12 cellular contexts compared by ENCODE assay signal in the genomic region with DNA sequence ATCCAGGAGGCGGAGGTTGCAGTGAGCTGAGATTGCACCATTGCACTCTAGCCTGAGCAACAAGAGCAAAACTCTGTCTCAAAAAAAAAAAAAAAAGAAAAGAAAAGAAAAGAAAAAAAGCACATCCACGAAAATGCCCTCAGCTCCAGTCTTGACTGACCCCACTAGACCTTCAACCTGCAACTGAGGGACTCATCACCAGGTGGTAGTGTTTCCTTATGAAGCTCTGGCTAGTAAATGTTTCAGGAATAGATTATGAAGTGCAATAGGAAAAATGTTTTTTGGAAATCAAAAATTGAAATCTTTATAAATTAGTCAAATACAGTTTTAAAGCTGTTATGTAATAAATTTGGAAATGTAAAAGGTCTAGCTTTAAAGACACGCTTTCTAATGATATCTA. TPM values are rescaled to one million over a fixed set of nuclear protein-coding genes. Genes with fewer than 3 reads are reported as not detected.
A peak's percentile ranks its signal among the peaks of the same experiment; 100 is the strongest.
DNase-seq lines count a peak whose midpoint lies in the region; ATAC-seq, FAIRE-seq and TF ChIP-seq lines count a peak whose summit lies in the region.
"Had no signal": no experiment of that assay in that cellular context is flagged by ENCODE, and none has a peak within 500 bp of the region (broad histone marks: within the 10 kb centered on the region; RNA-seq: fewer than 3 reads in every experiment).

No MANE protein-coding gene starts in this region.

- POLR2A ChIA-PET in AG04450 (lab: Yijun Ruan, JAX), result no interaction called here

- 0 out of 2 replicates have a peak, but pooled peaks have one; percentile 15 for TF ChIP-seq CTCF in AG04450 (IDR thresholded peaks at IDR 0.05; ENCODE audit: low read depth, low read length)
- TF ChIP-seq CTCF in GM23338 (conservative IDR thresholded peaks at IDR 0.05; ENCODE audit: low read depth in 2 of 2), result peak; percentile 68 to 73
- TF ChIP-seq CTCF in RWPE2 (IDR thresholded peaks at IDR 0.05; ENCODE audit: poor library complexity, severe bottlenecking), result peak; percentile 53
- TF ChIP-seq CTCF in keratinocyte (optimal IDR thresholded peaks at IDR 0.05 in 1 of 3, IDR thresholded peaks at IDR 0.05 in 1 of 3, conservative IDR thresholded peaks at IDR 0.05 in 1 of 3; ENCODE audit: extremely low read depth in 1 of 3, insufficient read depth in 2 of 3, low read length in 3 of 3), result peak; percentile 33 to 65 (median 50)

- H3K27ac Mint-ChIP-seq in GM23338 (no peak overlapping the region), immature natural killer cell (no peak overlapping the region)
- H3K27ac Mint-ChIP-seq: activated naive CD4-positive, alpha-beta T cell treated with anti-CD3 and anti-CD28 coated beads, Interleukin-2, amount 50 U/mL, for 24 hours had no signal

- no peak overlapping the region for H2AFZ ChIP-seq in GM23338
- no peak overlapping the region for H2AFZ ChIP-seq in keratinocyte (ENCODE audit: control insufficient read depth, low read length)

- DNase-seq in AG04450 (ENCODE audit: low read depth, low spot score) (no peak), GM23338 (ENCODE audit: low spot score) (peak; percentile 50), RWPE2 (ENCODE audit: low spot score) (no peak), keratinocyte (ENCODE audit: low read depth, low spot score) (no peak), immature natural killer cell (no peak), SHP77 (lab: John Stamatoyannopoulos, UW) (no peak), middle frontal gyrus (ENCODE audit: extremely low spot score, low spot score) (no peak)
- DNase-seq: activated CD4-positive, alpha-beta T cell treated with anti-CD3 and anti-CD28 coated beads, Interleukin-2, amount 50 U/mL, for 1 hour; DMS153; NCI-H1694 treated with DMSO at 0.1 percent for 48 hours had no signal

- ATAC-seq in GM23338 (peak; percentile 68), RWPE2 (ENCODE audit: low read depth) (peak; percentile 56; the same call in 1 of the 3 replicates), HG03025 (IDR thresholded peaks at IDR 0.05; ENCODE audit: low FRiP score, unreplicated experiment) (no peak)

- H4K20me1 ChIP-seq in GM23338 (replicated peaks; ENCODE audit: insufficient read depth) (no peaks in the 10 kb centered on the region), keratinocyte (ENCODE audit: control insufficient read depth, extremely low read depth, insufficient read depth, low read length) (no peaks in the 10 kb centered on the region)

- H3K4me3 Mint-ChIP-seq in GM23338 (no peak overlapping the region), immature natural killer cell (no peak overlapping the region)
- H3K4me3 Mint-ChIP-seq: activated naive CD4-positive, alpha-beta T cell treated with anti-CD3 and anti-CD28 coated beads, Interleukin-2, amount 50 U/mL, for 24 hours had no signal

- H3K79me2 ChIP-seq in GM23338 (replicated peaks; ENCODE audit: insufficient read depth) (no peaks in the 10 kb centered on the region), keratinocyte (ENCODE audit: control insufficient read depth, insufficient read depth, low read length) (no peaks in the 10 kb centered on the region)

- peaks cover 10% of the 10 kb centered on the region for H3K4me1 Mint-ChIP-seq in GM23338
- H3K4me1 Mint-ChIP-seq in immature natural killer cell, result no peaks in the 10 kb centered on the region
- H3K4me1 Mint-ChIP-seq: activated naive CD4-positive, alpha-beta T cell treated with anti-CD3 and anti-CD28 coated beads, Interleukin-2, amount 50 U/mL, for 24 hours had no signal

- H3K27ac ChIP-seq in AG04450 (ENCODE audit: low read depth, low read length) (no peak overlapping the region), GM23338 (ENCODE audit: low read depth) (no peak overlapping the region), RWPE2 (ENCODE audit: poor library complexity, severe bottlenecking) (no peak overlapping the region), keratinocyte (ENCODE audit: control insufficient read depth, insufficient read depth, low read length) (no peak overlapping the region)

- H3K4me3 ChIP-seq in AG04450 (ENCODE audit: low read depth, low read length), result no peak overlapping the region
- no peak overlapping the region for H3K4me3 ChIP-seq in GM23338
- no peak overlapping the region for H3K4me3 ChIP-seq in RWPE2 (ENCODE audit: severe bottlenecking)
- H3K4me3 ChIP-seq in keratinocyte (ENCODE audit: control insufficient read depth in 2 of 3, extremely low read depth in 1 of 3, insufficient read depth in 2 of 3, low read depth in 1 of 3, low read length in 3 of 3), result no peak overlapping the region

- H3K4me2 ChIP-seq in GM23338, result no peak overlapping the region
- no peak overlapping the region for H3K4me2 ChIP-seq in keratinocyte (ENCODE audit: control insufficient read depth, extremely low read depth, insufficient read depth, low read depth, low read length)

- CTCF ChIA-PET in AG04450 (lab: Charles Lee), result interaction anchor here (0.6 to 2.4 kb wide), 5 partner anchors 17 to 361 kb away, joined by 3 to 18 read pairs (median 3); partner anchors contain the start of genes TLL2 and ZNF518A

- H3K27me3 ChIP-seq in AG04450 (ENCODE audit: control insufficient read depth, insufficient read depth, low read length) (no peaks in the 10 kb centered on the region), GM23338 (ENCODE audit: insufficient read depth) (no peaks in the 10 kb centered on the region), RWPE2 (ENCODE audit: insufficient read depth, poor library complexity, severe bottlenecking) (no peaks in the 10 kb centered on the region), keratinocyte (ENCODE audit: control insufficient read depth, extremely low read depth, insufficient read depth, low read length) (peaks cover 2% of the 10 kb centered on the region)

- H3K9me3 ChIP-seq in AG04450 (ENCODE audit: control insufficient read depth, insufficient read depth, low read length) (no peaks in the 10 kb centered on the region), RWPE2 (ENCODE audit: severe bottlenecking) (no peaks in the 10 kb centered on the region), keratinocyte (ENCODE audit: control insufficient read depth, low read depth, low read length) (no peaks in the 10 kb centered on the region)

- no peaks in the 10 kb centered on the region for H3K9me1 ChIP-seq in keratinocyte (ENCODE audit: control insufficient read depth, extremely low read depth, insufficient read depth, low read length)

- no peaks in the 10 kb centered on the region for H3K9me3 Mint-ChIP-seq in GM23338
- H3K9me3 Mint-ChIP-seq in immature natural killer cell, result no peaks in the 10 kb centered on the region
- H3K9me3 Mint-ChIP-seq: activated naive CD4-positive, alpha-beta T cell treated with anti-CD3 and anti-CD28 coated beads, Interleukin-2, amount 50 U/mL, for 24 hours had no signal

- no peak for FAIRE-seq in keratinocyte (lab: Jason Lieb, UNC)

- H3K9ac ChIP-seq in keratinocyte (ENCODE audit: control insufficient read depth, extremely low read depth, insufficient read depth, low read length), result no peak overlapping the region

- H3K27me3 Mint-ChIP-seq in GM23338 (ENCODE audit: insufficient read depth, low read depth, poor library complexity) (peaks cover 14% of the 10 kb centered on the region), immature natural killer cell (ENCODE audit: low read depth in 3 of 3) (peaks cover 0 to 7% (median 6%) of the 10 kb centered on the region in 3 donors)
- H3K27me3 Mint-ChIP-seq: activated naive CD4-positive, alpha-beta T cell treated with anti-CD3 and anti-CD28 coated beads, Interleukin-2, amount 50 U/mL, for 24 hours had no signal

- H3K4me1 ChIP-seq in GM23338 (ENCODE audit: insufficient read depth) (no peaks in the 10 kb centered on the region), RWPE2 (ENCODE audit: insufficient read depth, poor library complexity, severe bottlenecking) (no peaks in the 10 kb centered on the region), keratinocyte (ENCODE audit: control insufficient read depth, extremely low read depth, insufficient read depth, low read length) (no peaks in the 10 kb centered on the region)

- H3K36me3 ChIP-seq in GM23338 (ENCODE audit: insufficient read depth), result no peaks in the 10 kb centered on the region
- H3K36me3 ChIP-seq in RWPE2 (ENCODE audit: low read depth), result no peaks in the 10 kb centered on the region
- H3K36me3 ChIP-seq in keratinocyte (ENCODE audit: control insufficient read depth in 2 of 2, extremely low read depth in 1 of 2, insufficient read depth in 2 of 2, low read length in 2 of 2), result no peaks in the 10 kb centered on the region

- H3K36me3 Mint-ChIP-seq in GM23338 (ENCODE audit: low read depth) (no peaks in the 10 kb centered on the region), immature natural killer cell (no peaks in the 10 kb centered on the region)
- H3K36me3 Mint-ChIP-seq: activated naive CD4-positive, alpha-beta T cell treated with anti-CD3 and anti-CD28 coated beads, Interleukin-2, amount 50 U/mL, for 24 hours had no signal

- dilution Hi-C loops in keratinocyte (cut with MboI; ENCODE audit: extremely low pct_ligation_motif_present, low sequenced_read_pairs), result no loop called here

- no peaks in the 10 kb centered on the region for H3K9me2 ChIP-seq in GM23338 (ENCODE audit: insufficient read depth)

- H3F3A ChIP-seq in GM23338 (replicated peaks; ENCODE audit: low read depth), result no peaks in the 10 kb centered on the region

TF ChIP-seq in GM23338, 12 proteins besides CTCF, POLR2A, EP300 and RAD21 (continues in another document):
- TF ChIP-seq JUNB (IDR thresholded peaks at IDR 0.05; ENCODE audit: unreplicated experiment) (no peak), CREB1 (CRISPR knock-in tag; IDR thresholded peaks at IDR 0.05; ENCODE audit: low read depth) (no peak), NANOG (IDR thresholded peaks at IDR 0.05; ENCODE audit: borderline replicate concordance) (no peak), STAT1 (IDR thresholded peaks at IDR 0.05; ENCODE audit: unreplicated experiment) (no peak)

RNA-seq across cellular contexts. Expression of gene TLL2, which starts 22.4 kb away (rescaled TPM):
- 0.01 TPM in 1 of 2 replicates, not detected in the other for polyA plus RNA-seq in AG04450 (2011; rRNA removed)
- 0.05 TPM in 1 of 2 replicates, not detected in the other for polyA minus RNA-seq in AG04450 (2011; rRNA and poly(A)+ RNA removed)
- 1.4 and 2.6 TPM in 2 replicates for total RNA-seq in GM23338 (2014; rRNA removed; shearing (Covaris generic))
- polyA plus RNA-seq in GM23338 (2016; fragmentation: Nextera tagmentation; extraction: Ambion mirVana), result 2.8 and 3.0 TPM in 2 replicates
- polyA plus RNA-seq in keratinocyte, result 0.48 to 1.6 TPM (median 0.83 TPM) in 3 replicates
- polyA plus RNA-seq in keratinocyte (2011; ENCODE audit: low read depth), result 0.70 TPM
- 0.38 and 0.51 TPM in 2 replicates for polyA plus RNA-seq in keratinocyte (2011; cell fraction: cytosol; rRNA removed)
- 2.1 and 3.2 TPM in 2 replicates for polyA plus RNA-seq in keratinocyte (2011; cell fraction: nucleus; rRNA removed)
- 0.38 and 0.91 TPM in 2 replicates for polyA plus RNA-seq in keratinocyte (2012; ENCODE audit: low replicate concordance)
- polyA minus RNA-seq in keratinocyte, result 0.35 to 1.5 TPM (median 0.46 TPM) in 3 replicates
- not detected for polyA minus RNA-seq in keratinocyte (2011; cell fraction: cytosol; rRNA and poly(A)+ RNA removed)
- 2.4 and 2.9 TPM in 2 replicates for polyA minus RNA-seq in keratinocyte (2011; cell fraction: nucleus; rRNA and poly(A)+ RNA removed)
- polyA plus RNA-seq in immature natural killer cell, result not detected

Comparison
In these comparisons a context has a peak if more than half of its experiments do, and no peak if none do; other contexts are left out.
1. CTCF ChIP-seq: peak in every context shown above with its lines; median percentile 70 in GM23338; 53 in RWPE2; 50 in keratinocyte; 15 in AG04450.